ENCODE assay signal across 1 cellular context in the genomic region with DNA sequence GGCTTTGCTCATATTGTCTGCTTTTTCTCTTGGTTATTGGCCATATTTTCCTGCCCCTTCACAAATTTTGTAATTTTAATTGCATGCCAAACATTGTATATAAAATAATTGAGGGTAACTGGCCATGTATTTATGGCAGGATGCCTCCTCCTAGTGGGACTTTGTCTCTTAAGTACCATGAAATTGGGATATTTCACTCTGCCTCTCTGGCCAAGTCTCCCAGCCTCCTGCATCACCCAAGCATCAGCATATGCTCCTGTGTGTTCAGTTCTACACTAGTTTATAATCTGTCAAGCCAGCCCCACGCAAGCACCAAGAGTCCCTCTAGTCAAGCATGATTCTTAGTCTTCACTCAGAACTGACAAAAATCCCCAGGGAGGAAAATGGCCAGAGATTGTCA.
TF ChIP-seq lines count a peak whose summit lies in the region.

No MANE protein-coding gene starts in this region.

TF ChIP-seq in GM23338, 12 proteins besides CTCF, POLR2A, EP300 and RAD21 (continued from another document):
- TF ChIP-seq, protein P1, sequence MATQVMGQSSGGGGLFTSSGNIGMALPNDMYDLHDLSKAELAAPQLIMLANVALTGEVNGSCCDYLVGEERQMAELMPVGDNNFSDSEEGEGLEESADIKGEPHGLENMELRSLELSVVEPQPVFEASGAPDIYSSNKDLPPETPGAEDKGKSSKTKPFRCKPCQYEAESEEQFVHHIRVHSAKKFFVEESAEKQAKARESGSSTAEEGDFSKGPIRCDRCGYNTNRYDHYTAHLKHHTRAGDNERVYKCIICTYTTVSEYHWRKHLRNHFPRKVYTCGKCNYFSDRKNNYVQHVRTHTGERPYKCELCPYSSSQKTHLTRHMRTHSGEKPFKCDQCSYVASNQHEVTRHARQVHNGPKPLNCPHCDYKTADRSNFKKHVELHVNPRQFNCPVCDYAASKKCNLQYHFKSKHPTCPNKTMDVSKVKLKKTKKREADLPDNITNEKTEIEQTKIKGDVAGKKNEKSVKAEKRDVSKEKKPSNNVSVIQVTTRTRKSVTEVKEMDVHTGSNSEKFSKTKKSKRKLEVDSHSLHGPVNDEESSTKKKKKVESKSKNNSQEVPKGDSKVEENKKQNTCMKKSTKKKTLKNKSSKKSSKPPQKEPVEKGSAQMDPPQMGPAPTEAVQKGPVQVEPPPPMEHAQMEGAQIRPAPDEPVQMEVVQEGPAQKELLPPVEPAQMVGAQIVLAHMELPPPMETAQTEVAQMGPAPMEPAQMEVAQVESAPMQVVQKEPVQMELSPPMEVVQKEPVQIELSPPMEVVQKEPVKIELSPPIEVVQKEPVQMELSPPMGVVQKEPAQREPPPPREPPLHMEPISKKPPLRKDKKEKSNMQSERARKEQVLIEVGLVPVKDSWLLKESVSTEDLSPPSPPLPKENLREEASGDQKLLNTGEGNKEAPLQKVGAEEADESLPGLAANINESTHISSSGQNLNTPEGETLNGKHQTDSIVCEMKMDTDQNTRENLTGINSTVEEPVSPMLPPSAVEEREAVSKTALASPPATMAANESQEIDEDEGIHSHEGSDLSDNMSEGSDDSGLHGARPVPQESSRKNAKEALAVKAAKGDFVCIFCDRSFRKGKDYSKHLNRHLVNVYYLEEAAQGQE (IDR thresholded peaks at IDR 0.05; ENCODE audit: unreplicated experiment): no peak
- no peak for TF ChIP-seq ZNF114 (CRISPR knock-in tag; IDR thresholded peaks at IDR 0.05)
- TF ChIP-seq CREB1 (CRISPR knock-in tag; IDR thresholded peaks at IDR 0.05; ENCODE audit: low read depth): no peak
- TF ChIP-seq ZNF331 (CRISPR knock-in tag; IDR thresholded peaks at IDR 0.05; ENCODE audit: low read depth): no peak
- TF ChIP-seq, protein P2, sequence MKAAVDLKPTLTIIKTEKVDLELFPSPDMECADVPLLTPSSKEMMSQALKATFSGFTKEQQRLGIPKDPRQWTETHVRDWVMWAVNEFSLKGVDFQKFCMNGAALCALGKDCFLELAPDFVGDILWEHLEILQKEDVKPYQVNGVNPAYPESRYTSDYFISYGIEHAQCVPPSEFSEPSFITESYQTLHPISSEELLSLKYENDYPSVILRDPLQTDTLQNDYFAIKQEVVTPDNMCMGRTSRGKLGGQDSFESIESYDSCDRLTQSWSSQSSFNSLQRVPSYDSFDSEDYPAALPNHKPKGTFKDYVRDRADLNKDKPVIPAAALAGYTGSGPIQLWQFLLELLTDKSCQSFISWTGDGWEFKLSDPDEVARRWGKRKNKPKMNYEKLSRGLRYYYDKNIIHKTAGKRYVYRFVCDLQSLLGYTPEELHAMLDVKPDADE (IDR thresholded peaks at IDR 0.05): no peak
- no peak for TF ChIP-seq NANOG (IDR thresholded peaks at IDR 0.05; ENCODE audit: borderline replicate concordance)
- no peak for TF ChIP-seq JUNB (IDR thresholded peaks at IDR 0.05; ENCODE audit: unreplicated experiment)
TF ChIP-seq in GM23338: peak in this region for 0.
